1 cellular context compared by ENCODE assay signal in the genomic region with DNA sequence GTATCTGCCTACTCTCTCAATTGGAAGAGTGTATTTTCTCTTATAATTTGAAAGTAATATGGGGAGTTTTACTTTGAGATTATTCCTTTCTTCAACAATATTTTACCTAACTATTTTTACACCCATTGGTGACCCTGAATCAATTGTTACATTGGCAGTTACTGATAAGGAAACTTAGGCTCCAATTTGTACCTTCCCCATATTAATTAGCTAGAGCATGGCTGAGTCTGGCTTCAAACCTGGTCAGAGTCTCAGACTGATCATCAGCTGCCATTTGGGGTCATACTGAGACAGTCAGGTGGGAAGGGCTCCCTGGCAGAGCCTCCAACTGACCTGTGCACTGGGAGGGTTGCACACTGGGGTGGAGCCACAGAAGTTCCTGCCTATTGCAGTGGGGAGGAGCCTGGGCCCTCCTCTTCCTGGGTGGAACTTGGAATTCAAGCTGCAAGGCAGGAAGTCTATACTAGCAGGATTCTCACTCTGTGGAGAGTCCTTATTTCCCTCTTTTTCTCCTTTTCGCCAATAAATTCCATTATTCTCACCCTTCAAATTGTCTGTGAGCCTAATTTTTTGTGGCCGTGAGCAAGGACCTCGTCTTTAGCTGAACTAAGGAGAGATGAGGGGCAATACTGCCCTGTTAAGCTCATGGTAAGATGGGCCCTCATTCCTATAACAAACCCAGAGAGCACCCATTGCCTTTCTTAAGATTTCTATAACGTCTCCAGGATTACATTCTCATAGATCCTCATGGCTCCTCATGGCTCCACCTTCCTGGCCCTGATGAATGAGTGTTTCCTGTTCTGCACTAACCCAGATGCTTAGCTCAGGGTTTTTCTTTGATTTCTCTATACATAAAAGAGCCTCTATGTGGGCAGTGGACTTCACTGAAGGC.
TF ChIP-seq lines count a peak whose summit lies in the region.

No MANE protein-coding gene starts in this region.

TF ChIP-seq in K562, 482 proteins besides CTCF, POLR2A, EP300 and RAD21 (continued from another document and continues in another):
- TF ChIP-seq ADNP (tag; IDR thresholded peaks at IDR 0.05) (0 out of 2 replicates have a peak, but pooled peaks have one; percentile 8), ETV1 (tag; conservative IDR thresholded peaks at IDR 0.05; ENCODE audit: low read depth) (peak; percentile 8; the same call in 1 of the 2 replicates), KDM5B (IDR thresholded peaks at IDR 0.05; ENCODE audit: insufficient replicate concordance, low read depth, low read length) (peak; percentile 76), ZKSCAN8 (CRISPR knock-in tag; IDR thresholded peaks at IDR 0.05) (peak; percentile 52; the same call in 1 of the 2 replicates), EWSR1 (IDR thresholded peaks at IDR 0.05; ENCODE audit: borderline replicate concordance, low read depth, partially characterized antibody) (no peak), POLR2H (tag; IDR thresholded peaks at IDR 0.05; ENCODE audit: low read depth) (peak; percentile 80), ZNF165 (CRISPR knock-in tag; IDR thresholded peaks at IDR 0.05; ENCODE audit: borderline replicate concordance) (0 out of 2 replicates have a peak, but pooled peaks have one; percentile 34), NR2F6 (CRISPR knock-in tag; IDR thresholded peaks at IDR 0.05) (0 out of 2 replicates have a peak, but pooled peaks have one; percentile 26), CBFA2T3 (IDR thresholded peaks at IDR 0.05) (0 out of 2 replicates have a peak, but pooled peaks have one; percentile 3), POLR2AphosphoS2 (IDR thresholded peaks at IDR 0.05; ENCODE audit: low read length) (peak; percentile 58), BRD4 (IDR thresholded peaks at IDR 0.05) (peak; percentile 95), PKNOX1 (IDR thresholded peaks at IDR 0.05) (0 out of 2 replicates have a peak, but pooled peaks have one; percentile 29), TAF1 (IDR thresholded peaks at IDR 0.05; ENCODE audit: control insufficient read depth, extremely low read depth, insufficient read depth, low read length, severe bottlenecking) (peak; percentile 65), SP1 (CRISPR knock-in tag; IDR thresholded peaks at IDR 0.05) (0 out of 2 replicates have a peak, but pooled peaks have one; percentile 47), SUPT5H (IDR thresholded peaks at IDR 0.05) (peak; percentile 90), CHD1 (IDR thresholded peaks at IDR 0.05; ENCODE audit: low read length) (no peak), ZNF146 (CRISPR knock-in tag; IDR thresholded peaks at IDR 0.05; ENCODE audit: unreplicated experiment) (no peak), SMC3 (conservative IDR thresholded peaks at IDR 0.05; ENCODE audit: insufficient read depth, low read depth, low read length) (no peak), MAZ (CRISPR knock-in tag; conservative IDR thresholded peaks at IDR 0.05 in 1 of 2, IDR thresholded peaks at IDR 0.05 in 1 of 2) (peak in 1 of 2 experiments; percentile 43; a peak in 3 of 4 replicates), CTBP1 (IDR thresholded peaks at IDR 0.05; ENCODE audit: borderline replicate concordance) (peak; percentile 69; the same call in 1 of the 2 replicates), ETV5 (CRISPR knock-in tag; IDR thresholded peaks at IDR 0.05; ENCODE audit: low read depth) (peak; percentile 88), CEBPG (CRISPR knock-in tag; IDR thresholded peaks at IDR 0.05) (no peak), CEBPG (tag; conservative IDR thresholded peaks at IDR 0.05 in 1 of 2, IDR thresholded peaks at IDR 0.05 in 1 of 2) (0 out of 4 replicates have a peak, but pooled peaks of 1 of the 2 experiments have one; percentile 20), DMBX1 (CRISPR knock-in tag; IDR thresholded peaks at IDR 0.05; ENCODE audit: borderline replicate concordance) (peak; percentile 33), PHB (CRISPR knock-in tag; IDR thresholded peaks at IDR 0.05) (0 out of 2 replicates have a peak, but pooled peaks have one; percentile 58), TOE1 (IDR thresholded peaks at IDR 0.05; ENCODE audit: borderline replicate concordance) (peak; percentile 19; the same call in 1 of the 2 replicates), TOE1 (CRISPR knock-in tag; IDR thresholded peaks at IDR 0.05; ENCODE audit: borderline replicate concordance, low read depth) (no peak), ZNF431 (CRISPR knock-in tag; IDR thresholded peaks at IDR 0.05) (no peak), TEAD4 (IDR thresholded peaks at IDR 0.05; ENCODE audit: low read length) (peak; percentile 61; the same call in 1 of the 2 replicates), TEAD4 (CRISPR knock-in tag; IDR thresholded peaks at IDR 0.05; ENCODE audit: borderline replicate concordance) (no peak), ASH1L (IDR thresholded peaks at IDR 0.05; ENCODE audit: borderline replicate concordance, low read depth, partially characterized antibody) (peak; percentile 9), MECOM (CRISPR knock-in tag; IDR thresholded peaks at IDR 0.05) (0 out of 2 replicates have a peak, but pooled peaks have one; percentile 17), PHTF2 (CRISPR knock-in tag; IDR thresholded peaks at IDR 0.05) (peak; percentile 9; the same call in 1 of the 2 replicates), ZNF212 (CRISPR knock-in tag; IDR thresholded peaks at IDR 0.05) (peak; percentile 78), CBX3 (IDR thresholded peaks at IDR 0.05; ENCODE audit: borderline replicate concordance in 1 of 2, low read length in 2 of 2) (peak in 1 of 2 experiments; percentile 67; a peak in 1 of 3 replicates), NR2C2 (CRISPR knock-in tag; IDR thresholded peaks at IDR 0.05) (no peak), NR2C2 (tag; IDR thresholded peaks at IDR 0.05) (peak; percentile 80), HMBOX1 (IDR thresholded peaks at IDR 0.05) (peak; percentile 63; the same call in 1 of the 2 replicates), RBFOX2 (IDR thresholded peaks at IDR 0.05; ENCODE audit: low read depth, low read length) (peak; percentile 32; the same call in 1 of the 2 replicates), DDX20 (tag; IDR thresholded peaks at IDR 0.05; ENCODE audit: low read depth) (peak; percentile 44; the same call in 1 of the 2 replicates), ZFP1 (CRISPR knock-in tag; IDR thresholded peaks at IDR 0.05) (0 out of 2 replicates have a peak, but pooled peaks have one; percentile 27), GABPA (tag; conservative IDR thresholded peaks at IDR 0.05; ENCODE audit: low read depth) (peak; percentile 88), ARID3B (CRISPR knock-in tag; IDR thresholded peaks at IDR 0.05; ENCODE audit: borderline replicate concordance) (0 out of 2 replicates have a peak, but pooled peaks have one; percentile 62), FOXO4 (CRISPR knock-in tag; IDR thresholded peaks at IDR 0.05) (no peak), FUS (optimal IDR thresholded peaks at IDR 0.05; ENCODE audit: low read depth, low read length) (no peak), FOSL1 (tag; conservative IDR thresholded peaks at IDR 0.05) (peak; percentile 17; the same call in 1 of the 2 replicates), ZNF75A (CRISPR knock-in tag; IDR thresholded peaks at IDR 0.05) (peak; percentile 91), NFRKB (IDR thresholded peaks at IDR 0.05; ENCODE audit: low read depth) (peak; percentile 94), SMAD1 (IDR thresholded peaks at IDR 0.05; ENCODE audit: low read depth, low read length, partially characterized antibody) (peak; percentile 87), PREB (CRISPR knock-in tag; IDR thresholded peaks at IDR 0.05) (no peak), WHSC1 (IDR thresholded peaks at IDR 0.05; ENCODE audit: low read length) (no peak), ZNF174 (CRISPR knock-in tag; IDR thresholded peaks at IDR 0.05) (peak; percentile 66; the same call in 1 of the 2 replicates), EP400 (IDR thresholded peaks at IDR 0.05) (peak; percentile 35; the same call in 1 of the 2 replicates), RFX7 (CRISPR knock-in tag; IDR thresholded peaks at IDR 0.05) (peak; percentile 79; the same call in 1 of the 2 replicates)
- TF ChIP-seq, protein P1, sequence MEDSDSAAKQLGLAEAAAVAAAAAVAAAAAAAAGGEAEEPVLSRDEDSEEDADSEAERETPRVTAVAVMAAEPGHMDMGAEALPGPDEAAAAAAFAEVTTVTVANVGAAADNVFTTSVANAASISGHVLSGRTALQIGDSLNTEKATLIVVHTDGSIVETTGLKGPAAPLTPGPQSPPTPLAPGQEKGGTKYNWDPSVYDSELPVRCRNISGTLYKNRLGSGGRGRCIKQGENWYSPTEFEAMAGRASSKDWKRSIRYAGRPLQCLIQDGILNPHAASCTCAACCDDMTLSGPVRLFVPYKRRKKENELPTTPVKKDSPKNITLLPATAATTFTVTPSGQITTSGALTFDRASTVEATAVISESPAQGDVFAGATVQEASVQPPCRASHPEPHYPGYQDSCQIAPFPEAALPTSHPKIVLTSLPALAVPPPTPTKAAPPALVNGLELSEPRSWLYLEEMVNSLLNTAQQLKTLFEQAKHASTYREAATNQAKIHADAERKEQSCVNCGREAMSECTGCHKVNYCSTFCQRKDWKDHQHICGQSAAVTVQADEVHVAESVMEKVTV (CRISPR knock-in tag; IDR thresholded peaks at IDR 0.05) = peak; percentile 21; the same call in 1 of the 2 replicates
- TF ChIP-seq, protein P2, sequence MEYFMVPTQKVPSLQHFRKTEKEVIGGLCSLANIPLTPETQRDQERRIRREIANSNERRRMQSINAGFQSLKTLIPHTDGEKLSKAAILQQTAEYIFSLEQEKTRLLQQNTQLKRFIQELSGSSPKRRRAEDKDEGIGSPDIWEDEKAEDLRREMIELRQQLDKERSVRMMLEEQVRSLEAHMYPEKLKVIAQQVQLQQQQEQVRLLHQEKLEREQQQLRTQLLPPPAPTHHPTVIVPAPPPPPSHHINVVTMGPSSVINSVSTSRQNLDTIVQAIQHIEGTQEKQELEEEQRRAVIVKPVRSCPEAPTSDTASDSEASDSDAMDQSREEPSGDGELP (CRISPR knock-in tag; IDR thresholded peaks at IDR 0.05; ENCODE audit: borderline replicate concordance) = peak; percentile 62; the same call in 1 of the 2 replicates
- TF ChIP-seq, protein P3, sequence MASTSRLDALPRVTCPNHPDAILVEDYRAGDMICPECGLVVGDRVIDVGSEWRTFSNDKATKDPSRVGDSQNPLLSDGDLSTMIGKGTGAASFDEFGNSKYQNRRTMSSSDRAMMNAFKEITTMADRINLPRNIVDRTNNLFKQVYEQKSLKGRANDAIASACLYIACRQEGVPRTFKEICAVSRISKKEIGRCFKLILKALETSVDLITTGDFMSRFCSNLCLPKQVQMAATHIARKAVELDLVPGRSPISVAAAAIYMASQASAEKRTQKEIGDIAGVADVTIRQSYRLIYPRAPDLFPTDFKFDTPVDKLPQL (IDR thresholded peaks at IDR 0.05; ENCODE audit: extremely low read depth, insufficient read length) = no peak
- TF ChIP-seq, protein P4, sequence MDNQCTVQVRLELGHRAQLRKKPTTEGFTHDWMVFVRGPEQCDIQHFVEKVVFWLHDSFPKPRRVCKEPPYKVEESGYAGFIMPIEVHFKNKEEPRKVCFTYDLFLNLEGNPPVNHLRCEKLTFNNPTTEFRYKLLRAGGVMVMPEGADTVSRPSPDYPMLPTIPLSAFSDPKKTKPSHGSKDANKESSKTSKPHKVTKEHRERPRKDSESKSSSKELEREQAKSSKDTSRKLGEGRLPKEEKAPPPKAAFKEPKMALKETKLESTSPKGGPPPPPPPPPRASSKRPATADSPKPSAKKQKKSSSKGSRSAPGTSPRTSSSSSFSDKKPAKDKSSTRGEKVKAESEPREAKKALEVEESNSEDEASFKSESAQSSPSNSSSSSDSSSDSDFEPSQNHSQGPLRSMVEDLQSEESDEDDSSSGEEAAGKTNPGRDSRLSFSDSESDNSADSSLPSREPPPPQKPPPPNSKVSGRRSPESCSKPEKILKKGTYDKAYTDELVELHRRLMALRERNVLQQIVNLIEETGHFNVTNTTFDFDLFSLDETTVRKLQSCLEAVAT (IDR thresholded peaks at IDR 0.05) = peak; percentile 95
